In the genomic region with DNA sequence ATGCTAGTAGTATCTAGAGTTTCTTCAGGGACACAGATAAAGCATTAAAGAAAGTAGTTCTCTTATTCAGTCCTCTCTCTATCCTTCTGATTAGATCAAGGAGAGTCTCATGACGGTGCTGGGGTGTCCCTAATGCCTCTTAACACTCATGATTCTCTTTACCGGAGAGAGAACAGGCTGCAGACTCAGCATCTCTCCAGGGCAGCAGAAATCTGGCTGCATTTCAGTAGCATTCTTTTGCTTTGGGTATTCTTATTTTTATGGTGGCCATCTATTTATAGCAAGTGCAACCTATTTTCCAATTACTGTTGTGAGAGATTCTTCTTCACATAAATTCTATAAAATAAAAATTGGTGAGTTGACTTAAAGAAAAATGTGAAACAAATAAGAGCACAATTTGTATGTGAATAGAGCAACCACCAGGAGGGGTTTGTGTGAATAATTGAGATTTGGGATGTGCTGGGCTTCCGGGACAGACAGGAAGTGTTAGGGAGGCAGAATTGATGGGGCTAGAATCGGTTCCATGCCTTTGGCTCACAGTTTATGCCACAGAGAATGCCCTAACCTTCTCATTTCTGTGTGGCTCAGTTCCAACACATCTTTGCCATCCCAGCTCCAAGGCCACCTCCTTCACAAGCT, we compare ENCODE assay signal across 21 cellular contexts. TPM values are rescaled to one million over a fixed set of nuclear protein-coding genes. Genes with fewer than 3 reads are reported as not detected.
DNase-seq lines count a peak whose midpoint lies in the region; ATAC-seq and TF ChIP-seq lines count a peak whose summit lies in the region.
"Had no signal": no experiment of that assay in that cellular context is flagged by ENCODE, and none has a peak within 500 bp of the region (broad histone marks: within the 10 kb centered on the region; RNA-seq: fewer than 3 reads in every experiment).

No MANE protein-coding gene starts in this region.

- no peak overlapping the region for H3K4ac ChIP-seq in IMR-90 (ENCODE audit: low read depth, low read length)
- no peak overlapping the region for H3K4ac ChIP-seq in neuronal stem cell (ENCODE audit: low read length)

- H3K14ac ChIP-seq in IMR-90 (replicated peaks; ENCODE audit: low read depth, low read length) = no peak overlapping the region
- no peak overlapping the region for H3K14ac ChIP-seq in neuronal stem cell (ENCODE audit: low read length)

- H2AK5ac ChIP-seq in IMR-90 (ENCODE audit: low read depth, low read length) (no peak overlapping the region), neuronal stem cell (ENCODE audit: low read depth, low read length) (no peak overlapping the region)

- no peaks in the 10 kb centered on the region for H4K20me1 ChIP-seq in IMR-90 (ENCODE audit: insufficient read depth, low read length)

- dilution Hi-C loops in IMR-90 (cut with HindIII; ENCODE audit: low sequenced_read_pairs, unreplicated experiment) = no loop called here

- no peaks in the 10 kb centered on the region for H3K27me3 Mint-ChIP-seq in activated CD8-positive, alpha-beta T cell treated with anti-CD3 and anti-CD28 coated beads, Interleukin-2, amount 10 ng/mL, durations not matched to agents 7 days and 5 days (ENCODE audit: low read depth)
- H3K27me3 Mint-ChIP-seq: activated naive CD8-positive, alpha-beta T cell treated with anti-CD3 and anti-CD28 coated beads, Interleukin-2, amount 10 ng/mL, durations not matched to agents 7 days and 5 days; activated T-helper 17 cell treated with anti-CD3 and anti-CD28 coated beads, Interleukin-2, amount 50 U/mL, for 72 hours had no signal

- H2AFZ ChIP-seq in IMR-90 (replicated peaks; ENCODE audit: low read length, poor library complexity) (peak overlapping the region; percentile 8), neuronal stem cell (ENCODE audit: low read length) (peak overlapping the region; percentile 63)

- H2BK120ac ChIP-seq in IMR-90 (ENCODE audit: low read depth, low read length) (no peak overlapping the region), neuronal stem cell (ENCODE audit: low read depth, low read length) (no peak overlapping the region)

- TF ChIP-seq RAD21 in IMR-90 (IDR thresholded peaks at IDR 0.05; ENCODE audit: low read length) = no peak

- DNase-seq in EH (ENCODE audit: low read depth) (peak; percentile 22), IMR-90 (no peak), cerebellar cortex (ENCODE audit: low spot score) (peak; percentile 50), neuronal stem cell (ENCODE audit: low spot score) (no peak), NCI-H1092 (lab: John Stamatoyannopoulos, UW) (no peak), NAMALWA (ENCODE audit: low spot score) (no peak)
- no peak for DNase-seq in activated CD8-positive, alpha-beta T cell treated with anti-CD3 and anti-CD28 coated beads, Interleukin-2, amount 10 ng/mL, durations not matched to agents 7 days and 5 days
- DNase-seq: activated CD4-positive, alpha-beta T cell treated with anti-CD3 and anti-CD28 coated beads, Interleukin-2, amount 10 ng/mL, durations not matched to agents 7 days and 5 days; activated naive CD8-positive, alpha-beta T cell treated with anti-CD3 and anti-CD28 coated beads, Interleukin-2, amount 10 ng/mL, durations not matched to agents 7 days and 5 days; brain microvascular endothelial cell; CD8-positive, alpha-beta T cell; DMS79 treated with DMSO at 0.1 percent for 48 hours; gastrocnemius medialis; kidney; NCI-H1694; NCI-H774; OCI-M1; pancreas; sigmoid colon had no signal

- H3K36me3 ChIP-seq in IMR-90 (ENCODE audit: control insufficient read depth, insufficient read depth, low read length) = no peaks in the 10 kb centered on the region
- H3K36me3 ChIP-seq in neuronal stem cell (replicated peaks in 1 of 2; ENCODE audit: control insufficient read depth in 2 of 2, insufficient read depth in 2 of 2, low read length in 2 of 2) = no peaks in the 10 kb centered on the region
- H3K36me3 ChIP-seq: brain microvascular endothelial cell, gastrocnemius medialis, pancreas, sigmoid colon had no signal

- in situ Hi-C loops in IMR-90 (cut with MboI; ENCODE audit: low sequenced_read_pairs) = no loop called here

- no peaks in the 10 kb centered on the region for H3K9me3 Mint-ChIP-seq in activated CD8-positive, alpha-beta T cell treated with anti-CD3 and anti-CD28 coated beads, Interleukin-2, amount 10 ng/mL, durations not matched to agents 7 days and 5 days (ENCODE audit: insufficient read depth)
- H3K9me3 Mint-ChIP-seq: activated CD4-positive, alpha-beta T cell treated with anti-CD3 and anti-CD28 coated beads, Interleukin-2, amount 10 ng/mL, durations not matched to agents 7 days and 5 days; activated naive CD8-positive, alpha-beta T cell treated with anti-CD3 and anti-CD28 coated beads, Interleukin-2, amount 10 ng/mL, durations not matched to agents 7 days and 5 days; activated T-helper 17 cell treated with anti-CD3 and anti-CD28 coated beads, Interleukin-2, amount 50 U/mL, for 72 hours; CD8-positive, alpha-beta T cell had no signal

- H3K9me1 ChIP-seq in IMR-90 (ENCODE audit: insufficient read depth, low read length) = peaks cover 4% of the 10 kb centered on the region; the same call in 1 of the 2 replicates

- H4K91ac ChIP-seq in IMR-90 (ENCODE audit: insufficient read depth, low read depth, low read length) (no peak overlapping the region), neuronal stem cell (ENCODE audit: low read depth, low read length, poor library complexity) (no peak overlapping the region)

- no peak for ATAC-seq in IMR-90 (ENCODE audit: low read depth)
- no peak for ATAC-seq in activated CD8-positive, alpha-beta T cell treated with anti-CD3 and anti-CD28 coated beads, Interleukin-2, amount 10 ng/mL, durations not matched to agents 7 days and 5 days
- ATAC-seq: activated T-helper 17 cell treated with anti-CD3 and anti-CD28 coated beads, Interleukin-2, amount 50 U/mL, for 72 hours; CD8-positive, alpha-beta T cell; gastrocnemius medialis; pancreas had no signal

- H3K9me3 ChIP-seq in IMR-90 (ENCODE audit: control insufficient read depth, insufficient read depth, low read length) (no peaks in the 10 kb centered on the region), neuronal stem cell (replicated peaks in 1 of 2; ENCODE audit: control insufficient read depth in 2 of 2, insufficient read depth in 1 of 2, low read depth in 1 of 2, low read length in 2 of 2) (no peaks in the 10 kb centered on the region)
- H3K9me3 ChIP-seq: gastrocnemius medialis, pancreas, sigmoid colon had no signal

- no peaks in the 10 kb centered on the region for H3K36me3 Mint-ChIP-seq in activated CD8-positive, alpha-beta T cell treated with anti-CD3 and anti-CD28 coated beads, Interleukin-2, amount 10 ng/mL, durations not matched to agents 7 days and 5 days (ENCODE audit: low read depth)
- H3K36me3 Mint-ChIP-seq: activated naive CD8-positive, alpha-beta T cell treated with anti-CD3 and anti-CD28 coated beads, Interleukin-2, amount 10 ng/mL, durations not matched to agents 7 days and 5 days; CD8-positive, alpha-beta T cell had no signal

- H4K5ac ChIP-seq in IMR-90 (ENCODE audit: low read depth, low read length) = no peak overlapping the region

- H3K4me2 ChIP-seq in IMR-90 (ENCODE audit: low read depth, low read length) (no peak overlapping the region), neuronal stem cell (ENCODE audit: insufficient read depth, low read length, poor library complexity, severe bottlenecking) (no peak overlapping the region)

- no peak overlapping the region for H3K27ac ChIP-seq in IMR-90 (ENCODE audit: insufficient read depth, low read length)
- H3K27ac ChIP-seq in neuronal stem cell (replicated peaks; ENCODE audit: low read length) = no peak overlapping the region
- H3K27ac ChIP-seq: brain microvascular endothelial cell, epithelial cell of prostate, gastrocnemius medialis, pancreas, sigmoid colon had no signal

- no peak overlapping the region for H4K8ac ChIP-seq in IMR-90 (ENCODE audit: low read depth in 2 of 2, low read length in 2 of 2)
- H4K8ac ChIP-seq in neuronal stem cell (ENCODE audit: low read depth, low read length) = no peak overlapping the region

- H3K4me3 ChIP-seq in IMR-90 (ENCODE audit: insufficient read depth, low read depth, low read length) (no peak overlapping the region), neuronal stem cell (ENCODE audit: low read length in 2 of 2) (no peak overlapping the region)
- H3K4me3 ChIP-seq: gastrocnemius medialis, pancreas, sigmoid colon had no signal

- H3K9ac ChIP-seq in IMR-90 (ENCODE audit: low read depth, low read length) (no peak overlapping the region), neuronal stem cell (ENCODE audit: low read depth, low read length, poor library complexity) (no peak overlapping the region)

- H3K18ac ChIP-seq in IMR-90 (ENCODE audit: low read depth, low read length) (no peak overlapping the region), neuronal stem cell (ENCODE audit: low read length) (no peak overlapping the region)

- H3K27me3 ChIP-seq in IMR-90 (ENCODE audit: control insufficient read depth, insufficient read depth, low read length) (peaks cover 19% of the 10 kb centered on the region), neuronal stem cell (ENCODE audit: control insufficient read depth in 3 of 3, insufficient read depth in 3 of 3, low read depth in 1 of 3, low read length in 3 of 3) (no peaks in the 10 kb centered on the region)
- H3K27me3 ChIP-seq: gastrocnemius medialis, pancreas, sigmoid colon had no signal

- CTCF ChIA-PET in IMR-90 (lab: Yijun Ruan, JAX) = no interaction called here
- CTCF ChIA-PET in activated CD8-positive, alpha-beta T cell treated with anti-CD3 and anti-CD28 coated beads, Interleukin-2, amount 10 ng/mL, durations not matched to agents 7 days and 5 days (lab: Charles Lee) = no interaction called here

- no CpG with 5 or more reads among the region's 4 CpGs for WGBS in IMR-90 (ENCODE audit: extremely low coverage in 2 of 2, insufficient read length in 1 of 2), 2 experiments
- no CpG with 5 or more reads among the region's 4 CpGs for WGBS in neuronal stem cell (ENCODE audit: extremely low coverage in 2 of 2, insufficient read length in 2 of 2, insufficient replicate concordance in 1 of 2), 2 donors

- H2BK5ac ChIP-seq in IMR-90 (ENCODE audit: low read depth, low read length, poor library complexity, severe bottlenecking) (no peak overlapping the region), neuronal stem cell (ENCODE audit: low read length) (no peak overlapping the region)

- no peak for TF ChIP-seq POLR2A in IMR-90 (IDR thresholded peaks at IDR 0.05; ENCODE audit: low read depth, low read length)

- no peaks in the 10 kb centered on the region for H3K4me1 Mint-ChIP-seq in activated CD8-positive, alpha-beta T cell treated with anti-CD3 and anti-CD28 coated beads, Interleukin-2, amount 10 ng/mL, durations not matched to agents 7 days and 5 days (ENCODE audit: low read depth)
- H3K4me1 Mint-ChIP-seq: activated CD4-positive, alpha-beta T cell treated with anti-CD3 and anti-CD28 coated beads, Interleukin-2, amount 10 ng/mL, durations not matched to agents 7 days and 5 days; activated naive CD8-positive, alpha-beta T cell treated with anti-CD3 and anti-CD28 coated beads, Interleukin-2, amount 10 ng/mL, durations not matched to agents 7 days and 5 days had no signal

- no peak overlapping the region for H2BK12ac ChIP-seq in neuronal stem cell (ENCODE audit: low read length)

- intact Hi-C loops in IMR-90 (cut with micrococcal nuclease) = no loop called here

- H3K4me3 Mint-ChIP-seq in activated CD8-positive, alpha-beta T cell treated with anti-CD3 and anti-CD28 coated beads, Interleukin-2, amount 10 ng/mL, durations not matched to agents 7 days and 5 days = no peak overlapping the region
- H3K4me3 Mint-ChIP-seq: activated CD4-positive, alpha-beta T cell treated with anti-CD3 and anti-CD28 coated beads, Interleukin-2, amount 10 ng/mL, durations not matched to agents 7 days and 5 days; activated naive CD8-positive, alpha-beta T cell treated with anti-CD3 and anti-CD28 coated beads, Interleukin-2, amount 10 ng/mL, durations not matched to agents 7 days and 5 days; activated T-helper 17 cell treated with anti-CD3 and anti-CD28 coated beads, Interleukin-2, amount 50 U/mL, for 72 hours; CD8-positive, alpha-beta T cell had no signal

- H2BK15ac ChIP-seq in IMR-90 (ENCODE audit: low read depth, low read length) (no peak overlapping the region), neuronal stem cell (ENCODE audit: low read length) (no peak overlapping the region)

- POLR2A ChIA-PET in IMR-90 (lab: Charles Lee; ENCODE audit: unreplicated experiment) = interaction anchor here (0.6 kb wide), 1 partner anchor 83 kb away, joined by 3 read pairs; no protein-coding TSS in a partner anchor
- POLR2A ChIA-PET in activated CD8-positive, alpha-beta T cell treated with anti-CD3 and anti-CD28 coated beads, Interleukin-2, amount 10 ng/mL, durations not matched to agents 7 days and 5 days (lab: Charles Lee) = no interaction called here

- no peak overlapping the region for H2AK9ac ChIP-seq in IMR-90 (replicated peaks; ENCODE audit: low read depth, low read length, poor library complexity)

- no TSS peak for BruUV-seq in IMR-90 (replicated peaks; lab: Mats Ljungman, UMichigan)

- 0 out of 2 replicates have a peak, but pooled peaks have one; percentile 11 for TF ChIP-seq CTCF in IMR-90 (conservative IDR thresholded peaks at IDR 0.05; ENCODE audit: low read depth, low read length)

- H3K56ac ChIP-seq in IMR-90 (ENCODE audit: extremely low read depth, insufficient read depth, low read length) = no peak overlapping the region

- H3K27ac Mint-ChIP-seq in activated CD8-positive, alpha-beta T cell treated with anti-CD3 and anti-CD28 coated beads, Interleukin-2, amount 10 ng/mL, durations not matched to agents 7 days and 5 days = no peak overlapping the region
- H3K27ac Mint-ChIP-seq: activated CD4-positive, alpha-beta T cell treated with anti-CD3 and anti-CD28 coated beads, Interleukin-2, amount 10 ng/mL, durations not matched to agents 7 days and 5 days; activated naive CD8-positive, alpha-beta T cell treated with anti-CD3 and anti-CD28 coated beads, Interleukin-2, amount 10 ng/mL, durations not matched to agents 7 days and 5 days; activated T-helper 17 cell treated with anti-CD3 and anti-CD28 coated beads, Interleukin-2, amount 50 U/mL, for 72 hours; CD8-positive, alpha-beta T cell had no signal

- H2BK20ac ChIP-seq in IMR-90 (ENCODE audit: low read depth, low read length) = no peak overlapping the region

- H3K79me1 ChIP-seq in IMR-90 (ENCODE audit: low read depth in 1 of 2, low read length in 2 of 2) (no peaks in the 10 kb centered on the region), neuronal stem cell (ENCODE audit: low read depth, low read length) (no peaks in the 10 kb centered on the region)

- 0 out of 2 replicates have a peak, but pooled peaks cover 5% of the 10 kb centered on the region for H3K4me1 ChIP-seq in IMR-90 (ENCODE audit: control insufficient read depth, insufficient read depth, low read length)
- H3K4me1 ChIP-seq in neuronal stem cell (ENCODE audit: control insufficient read depth in 2 of 2, insufficient read depth in 1 of 2, low read depth in 1 of 2, low read length in 2 of 2) = peaks cover 9 to 30% of the 10 kb centered on the region in 2 donors
- H3K4me1 ChIP-seq: pancreas, sigmoid colon had no signal

- H3K23ac ChIP-seq in IMR-90 (ENCODE audit: low read depth, low read length) = no peak overlapping the region
- H3K23ac ChIP-seq in neuronal stem cell (ENCODE audit: low read depth, low read length, poor library complexity) = no peak overlapping the region

RNA-seq across cellular contexts. Expression of a gene that starts 23.8 kb away (rescaled TPM):
- total RNA-seq in IMR-90 (2012; rRNA removed) = 71.7 and 74.7 TPM in 2 replicates
- 48.5 and 57.9 TPM in 2 replicates for polyA plus RNA-seq in IMR-90 (2012; rRNA removed)
- 24.1 and 26.3 TPM in 2 replicates for polyA plus RNA-seq in IMR-90 (2012; cell fraction: cytosol; rRNA removed)
- polyA plus RNA-seq in IMR-90 (2012; cell fraction: nucleus; rRNA removed; ENCODE audit: low replicate concordance) = 36.9 and 116 TPM in 2 replicates
- 171 TPM for polyA plus RNA-seq in neuronal stem cell (2013, experiment 1 of 2)
- polyA plus RNA-seq in neuronal stem cell (2013, experiment 2 of 2) = 171 TPM
- total RNA-seq in activated CD8-positive, alpha-beta T cell treated with anti-CD3 and anti-CD28 coated beads, Interleukin-2, amount 10 ng/mL, durations not matched to agents 7 days and 5 days = 10 to 100 TPM; 14.0 to 20.3 TPM

Comparison
In these comparisons a context has a peak if more than half of its experiments do, and no peak if none do; other contexts are left out.
1. DNase-seq: peak in EH (single experiment) and cerebellar cortex (single experiment); none in IMR-90 (single experiment), neuronal stem cell (single experiment), activated CD8-positive, alpha-beta T cell treated with anti-CD3 and anti-CD28 coated beads, Interleukin-2, amount 10 ng/mL, durations not matched to agents 7 days and 5 days (single experiment), NCI-H1092 (single experiment) and NAMALWA (single experiment).